In genomic region chr5:7388553-7388952, GRCh38 we compare ENCODE assay signal across 39 cellular contexts. TPM values are rescaled to one million over a fixed set of nuclear protein-coding genes. Genes with fewer than 3 reads are reported as not detected.
"Had no signal": no experiment of that assay in that cellular context is flagged by ENCODE, and none has a peak within 500 bp of the region (broad histone marks: within the 10 kb centered on the region; RNA-seq: fewer than 3 reads in every experiment).

No MANE protein-coding gene starts in this region.

- H3K4me1 Mint-ChIP-seq: activated CD4-positive, alpha-beta memory T cell treated with anti-CD3 and anti-CD28 coated beads, Interleukin-2, amount 10 ng/mL, durations not matched to agents 7 days and 5 days; activated CD4-positive, alpha-beta T cell treated with anti-CD3 and anti-CD28 coated beads for 36 hours; activated CD4-positive, alpha-beta T cell treated with anti-CD3 and anti-CD28 coated beads, Interleukin-2, amount 10 ng/mL, durations not matched to agents 7 days and 5 days; activated CD8-positive, alpha-beta memory T cell treated with anti-CD3 and anti-CD28 coated beads, Interleukin-2, amount 10 ng/mL, durations not matched to agents 7 days and 5 days; activated naive CD4-positive, alpha-beta T cell treated with anti-CD3 and anti-CD28 coated beads, Interleukin-2, amount 10 ng/mL, durations not matched to agents 7 days and 5 days; activated naive CD4-positive, alpha-beta T cell treated with anti-CD3 and anti-CD28 coated beads, Interleukin-2, amount 50 U/mL, for 24 hours; central memory CD8-positive, alpha-beta T cell had no signal

- H3K36me3 Mint-ChIP-seq: activated CD8-positive, alpha-beta memory T cell treated with anti-CD3 and anti-CD28 coated beads, Interleukin-2, amount 10 ng/mL, durations not matched to agents 7 days and 5 days; activated naive CD4-positive, alpha-beta T cell treated with anti-CD3 and anti-CD28 coated beads, Interleukin-2, amount 10 ng/mL, durations not matched to agents 7 days and 5 days; activated naive CD4-positive, alpha-beta T cell treated with anti-CD3 and anti-CD28 coated beads, Interleukin-2, amount 50 U/mL, for 24 hours; activated naive CD8-positive, alpha-beta T cell; WTC11 had no signal

- H3K4me3 Mint-ChIP-seq: activated CD4-positive, alpha-beta memory T cell treated with anti-CD3 and anti-CD28 coated beads, Interleukin-2, amount 10 ng/mL, durations not matched to agents 7 days and 5 days; activated CD4-positive, alpha-beta T cell treated with anti-CD3 and anti-CD28 coated beads for 36 hours; activated CD4-positive, alpha-beta T cell treated with anti-CD3 and anti-CD28 coated beads, Interleukin-2, amount 10 ng/mL, durations not matched to agents 7 days and 5 days; activated CD8-positive, alpha-beta memory T cell treated with anti-CD3 and anti-CD28 coated beads, Interleukin-2, amount 10 ng/mL, durations not matched to agents 7 days and 5 days; activated CD8-positive, alpha-beta T cell treated with anti-CD3 and anti-CD28 coated beads, Interleukin-2, amount 10 ng/mL, durations not matched to agents 7 days and 5 days; activated naive CD4-positive, alpha-beta T cell treated with anti-CD3 and anti-CD28 coated beads, Interleukin-2, amount 10 ng/mL, durations not matched to agents 7 days and 5 days; activated naive CD4-positive, alpha-beta T cell treated with anti-CD3 and anti-CD28 coated beads, Interleukin-2, amount 50 U/mL, for 24 hours; activated naive CD8-positive, alpha-beta T cell; activated T-cell treated with anti-CD3 and anti-CD28 coated beads, Interleukin-2, amount 50 U/mL, for 24 hours; central memory CD8-positive, alpha-beta T cell; T-helper 1 cell treated with Interleukin-12 subunit alpha and Interleukin-12 subunit beta and Interleukin-4 antibody, amounts not matched to agents 30 μg/mL and 1 μg/mL, for 36 hours; T-helper 2 cell treated with Interferon-gamma antibody and Interleukin-4, amounts not matched to agents 5 μg/mL and 100 μg/mL, for 36 hours; WTC11 had no signal

- H3K9me3 ChIP-seq: body of pancreas, colonic mucosa had no signal

- FAIRE-seq: astrocyte, bronchial epithelial cell, TTC549 had no signal

- H3K27ac Mint-ChIP-seq: activated CD4-positive, alpha-beta memory T cell treated with anti-CD3 and anti-CD28 coated beads, Interleukin-2, amount 10 ng/mL, durations not matched to agents 7 days and 5 days; activated CD4-positive, alpha-beta T cell treated with anti-CD3 and anti-CD28 coated beads for 36 hours; activated CD4-positive, alpha-beta T cell treated with anti-CD3 and anti-CD28 coated beads, Interleukin-2, amount 10 ng/mL, durations not matched to agents 7 days and 5 days; activated CD8-positive, alpha-beta memory T cell treated with anti-CD3 and anti-CD28 coated beads, Interleukin-2, amount 10 ng/mL, durations not matched to agents 7 days and 5 days; activated CD8-positive, alpha-beta T cell treated with anti-CD3 and anti-CD28 coated beads, Interleukin-2, amount 10 ng/mL, durations not matched to agents 7 days and 5 days; activated naive CD4-positive, alpha-beta T cell treated with anti-CD3 and anti-CD28 coated beads, Interleukin-2, amount 10 ng/mL, durations not matched to agents 7 days and 5 days; activated naive CD4-positive, alpha-beta T cell treated with anti-CD3 and anti-CD28 coated beads, Interleukin-2, amount 50 U/mL, for 24 hours; activated naive CD8-positive, alpha-beta T cell; activated T-cell treated with anti-CD3 and anti-CD28 coated beads, Interleukin-2, amount 50 U/mL, for 24 hours; activated T-helper 2 cell treated with anti-CD3 and anti-CD28 coated beads, Interferon-gamma antibody, Interleukin-2, Interleukin-4, amounts not matched to agents 10 μg/mL and 5 μg/mL and 100 μg/mL, durations not matched to agents 14 hours and 24 hours and 36 hours; T-helper 1 cell treated with Interleukin-12 subunit alpha and Interleukin-12 subunit beta and Interleukin-4 antibody, amounts not matched to agents 30 μg/mL and 1 μg/mL, for 36 hours; T-helper 2 cell treated with Interferon-gamma antibody and Interleukin-4, amounts not matched to agents 5 μg/mL and 100 μg/mL, for 36 hours had no signal

- H3K36me3 ChIP-seq: cardiac muscle cell, colonic mucosa had no signal

- H3K4me3 ChIP-seq: body of pancreas, cardiac muscle cell, colonic mucosa had no signal

- DNase-seq: activated CD4-positive, alpha-beta memory T cell treated with anti-CD3 and anti-CD28 coated beads, Interleukin-2, amount 10 ng/mL, durations not matched to agents 7 days and 5 days; activated CD4-positive, alpha-beta T cell treated with anti-CD3 and anti-CD28 coated beads for 1 hour; activated CD4-positive, alpha-beta T cell treated with anti-CD3 and anti-CD28 coated beads for 36 hours; activated CD4-positive, alpha-beta T cell treated with anti-CD3 and anti-CD28 coated beads for 48 hours; activated CD4-positive, alpha-beta T cell treated with anti-CD3 and anti-CD28 coated beads, Interleukin-2, amount 10 ng/mL, durations not matched to agents 7 days and 5 days; activated CD4-positive, alpha-beta T cell treated with anti-CD3 and anti-CD28 coated beads, Interleukin-2, amount 50 U/mL, for 48 hours; activated CD4-positive, CD25-positive, alpha-beta regulatory T cell; activated CD8-positive, alpha-beta memory T cell treated with anti-CD3 and anti-CD28 coated beads for 24 hours; activated CD8-positive, alpha-beta memory T cell treated with anti-CD3 and anti-CD28 coated beads, Interleukin-2, amount 10 ng/mL, durations not matched to agents 7 days and 5 days; activated CD8-positive, alpha-beta memory T cell treated with anti-CD3 and anti-CD28 coated beads, Interleukin-2, amount 50 U/mL, for 48 hours; activated CD8-positive, alpha-beta T cell treated with anti-CD3 and anti-CD28 coated beads, Interleukin-2, amount 10 ng/mL, durations not matched to agents 7 days and 5 days; activated effector memory CD4-positive, alpha-beta T cell treated with Interleukin-2 at 50 U/mL for 16 hours; activated gamma-delta T cell; activated naive CD4-positive, alpha-beta T cell treated with anti-CD3 and anti-CD28 coated beads, Interleukin-2, amount 10 ng/mL, durations not matched to agents 7 days and 5 days; activated naive CD4-positive, alpha-beta T cell treated with Interleukin-2 at 50 U/mL for 16 hours; activated T-cell treated with anti-CD3 and anti-CD28 coated beads, Interleukin-2, amount 50 U/mL, for 24 hours; activated T-cell treated with anti-CD3 and anti-CD28 coated beads, Interleukin-2, amount 50 U/mL, for 48 hours; amygdala; anterior cingulate cortex; body of pancreas; caudate nucleus; cerebellar nuclear complex; colonic mucosa; T-helper 1 cell; T-helper 2 cell; T-helper 9 cell had no signal

- H3K27ac ChIP-seq: body of pancreas, cardiac muscle cell, colonic mucosa, VCaP had no signal

- ATAC-seq: activated CD4-positive, alpha-beta T cell treated with anti-CD3 and anti-CD28 coated beads for 36 hours; activated CD4-positive, CD25-positive, alpha-beta regulatory T cell treated with anti-CD3 and anti-CD28 coated beads, Interleukin-2, amount 50 U/mL, for 24 hours; activated CD8-positive, alpha-beta memory T cell treated with anti-CD3 and anti-CD28 coated beads, Interleukin-2, amount 10 ng/mL, durations not matched to agents 7 days and 5 days; activated CD8-positive, alpha-beta T cell treated with anti-CD3 and anti-CD28 coated beads, Interleukin-2, amount 10 ng/mL, durations not matched to agents 7 days and 5 days; body of pancreas; WTC11 had no signal

- H3K27me3 ChIP-seq: body of pancreas, cardiac muscle cell, colonic mucosa had no signal

- H3K9me3 Mint-ChIP-seq: activated CD4-positive, alpha-beta memory T cell treated with anti-CD3 and anti-CD28 coated beads, Interleukin-2, amount 10 ng/mL, durations not matched to agents 7 days and 5 days; activated CD4-positive, alpha-beta T cell treated with anti-CD3 and anti-CD28 coated beads, Interleukin-2, amount 10 ng/mL, durations not matched to agents 7 days and 5 days; activated naive CD4-positive, alpha-beta T cell treated with anti-CD3 and anti-CD28 coated beads, Interleukin-2, amount 10 ng/mL, durations not matched to agents 7 days and 5 days; activated naive CD4-positive, alpha-beta T cell treated with anti-CD3 and anti-CD28 coated beads, Interleukin-2, amount 50 U/mL, for 24 hours; activated T-cell treated with anti-CD3 and anti-CD28 coated beads, Interleukin-2, amount 50 U/mL, for 24 hours; activated T-helper 2 cell treated with anti-CD3 and anti-CD28 coated beads, Interferon-gamma antibody, Interleukin-2, Interleukin-4, amounts not matched to agents 10 μg/mL and 5 μg/mL and 100 μg/mL, durations not matched to agents 14 hours and 24 hours and 36 hours; central memory CD8-positive, alpha-beta T cell; T-helper 1 cell treated with Interleukin-12 subunit alpha and Interleukin-12 subunit beta and Interleukin-4 antibody, amounts not matched to agents 30 μg/mL and 1 μg/mL, for 36 hours; T-helper 2 cell treated with Interferon-gamma antibody and Interleukin-4, amounts not matched to agents 5 μg/mL and 100 μg/mL, for 36 hours; WTC11 had no signal

RNA-seq across cellular contexts. Expression of gene ADCY2, which starts 7.4 kb away (rescaled TPM):
- total RNA-seq: activated CD4-positive, alpha-beta memory T cell treated with anti-CD3 and anti-CD28 coated beads, Interleukin-2, amount 10 ng/mL, durations not matched to agents 7 days and 5 days; activated CD4-positive, alpha-beta T cell treated with anti-CD3 and anti-CD28 coated beads for 36 hours; activated CD4-positive, alpha-beta T cell treated with anti-CD3 and anti-CD28 coated beads, Interleukin-2, amount 10 ng/mL, durations not matched to agents 7 days and 5 days; activated CD8-positive, alpha-beta memory T cell treated with anti-CD3 and anti-CD28 coated beads, Interleukin-2, amount 10 ng/mL, durations not matched to agents 7 days and 5 days; activated CD8-positive, alpha-beta T cell treated with anti-CD3 and anti-CD28 coated beads, Interleukin-2, amount 10 ng/mL, durations not matched to agents 7 days and 5 days; activated T-helper 2 cell treated with anti-CD3 and anti-CD28 coated beads, Interferon-gamma antibody, Interleukin-2, Interleukin-4, amounts not matched to agents 10 μg/mL and 5 μg/mL and 100 μg/mL, durations not matched to agents 14 hours and 24 hours and 36 hours had no signal
